Comparison of ENCODE assay signal across 8 cellular contexts in genomic region chr14:77040309-77040994, GRCh38. TPM values are rescaled to one million over a fixed set of nuclear protein-coding genes. Genes with fewer than 3 reads are reported as not detected.
A peak's percentile ranks its signal among the peaks of the same experiment; 100 is the strongest.
DNase-seq lines count a peak whose midpoint lies in the region; ATAC-seq and TF ChIP-seq lines count a peak whose summit lies in the region.

No MANE protein-coding gene starts in this region.

- peaks cover 38% of the 10 kb centered on the region for H3K4me1 ChIP-seq in Caco-2
- H3K4me1 ChIP-seq in OCI-LY7 (ENCODE audit: insufficient read depth, low read length, poor library complexity, severe bottlenecking), result peaks cover 85% of the 10 kb centered on the region
- H3K4me1 ChIP-seq in mucosa of rectum (ENCODE audit: control insufficient read depth in 2 of 2, insufficient read depth in 2 of 2, low read length in 2 of 2), result peaks cover 56 to 66% of the 10 kb centered on the region in 2 donors

- H3K79me2 ChIP-seq in OCI-LY7 (ENCODE audit: insufficient read depth, low read depth, low read length), result no peaks in the 10 kb centered on the region

- H3K9me2 ChIP-seq in OCI-LY7 (ENCODE audit: insufficient read depth, low read length), result no peaks in the 10 kb centered on the region

- no peaks in the 10 kb centered on the region for H4K20me1 ChIP-seq in OCI-LY7 (ENCODE audit: insufficient read depth, low read length)

- H3K4me3 ChIP-seq in Caco-2 (ENCODE audit: low read depth, low read length) (peak overlapping the region; percentile 39), OCI-LY7 (ENCODE audit: low read depth, low read length, poor library complexity, severe bottlenecking) (peak overlapping the region; percentile 61), mucosa of rectum (ENCODE audit: low read length in 2 of 2) (peak overlapping the region; percentile 59 to 65)

- TF ChIP-seq CTCF in Caco-2 (IDR thresholded peaks at IDR 0.05; ENCODE audit: insufficient read depth in 1 of 2, low read depth in 1 of 2, low read length in 1 of 2, severe bottlenecking in 1 of 2, unreplicated experiment in 1 of 2) (no peak), OCI-LY7 (conservative IDR thresholded peaks at IDR 0.05; ENCODE audit: low read length) (no peak)

- H3K36me3 Mint-ChIP-seq in Caco-2 (ENCODE audit: insufficient read depth, unreplicated experiment), result no peaks in the 10 kb centered on the region
- H3K36me3 Mint-ChIP-seq in IgD-negative memory B cell, result no peaks in the 10 kb centered on the region

- no TSS peak for BruUV-seq in Caco-2 (replicated peaks; lab: Mats Ljungman, UMichigan)
- BruUV-seq in OCI-LY7 (replicated peaks; lab: Mats Ljungman, UMichigan), result TSS peak; percentile 81

- peak overlapping the region; percentile 81 for H3K4me2 ChIP-seq in OCI-LY7 (ENCODE audit: low read length)

- H3K27ac ChIP-seq in OCI-LY7 (ENCODE audit: low read depth, low read length, poor library complexity, severe bottlenecking), result peak overlapping the region; percentile 96
- peak overlapping the region; percentile 88 to 95 for H3K27ac ChIP-seq in mucosa of rectum (ENCODE audit: low read depth in 2 of 2, low read length in 2 of 2)

- H3K27me3 Mint-ChIP-seq in Caco-2 (ENCODE audit: insufficient read depth, unreplicated experiment), result no peaks in the 10 kb centered on the region
- H3K27me3 Mint-ChIP-seq in IgD-negative memory B cell, result no peaks in the 10 kb centered on the region

- peak; percentile 58 for ATAC-seq in GM21576 (IDR thresholded peaks at IDR 0.05; ENCODE audit: unreplicated experiment)

- intact Hi-C loops in Caco-2 (cut with micrococcal nuclease; ENCODE audit: unreplicated experiment) (loop anchor here (1.0 to 5.0 kb wide), 2 partner anchors 17 to 73 kb away; no protein-coding TSS in a partner anchor), OCI-LY7 (cut with micrococcal nuclease; ENCODE audit: unreplicated experiment) (loop anchor here (1.0 kb wide), 2 partner anchors 12 to 84 kb away; partner anchors contain the start of gene IRF2BPL)

- H3K9ac ChIP-seq in mucosa of rectum (ENCODE audit: low read depth in 1 of 2, low read length in 2 of 2), result peak overlapping the region; percentile 48 to 68

- H3K27ac Mint-ChIP-seq in Caco-2 (ENCODE audit: unreplicated experiment) (peak overlapping the region; percentile 83), IgD-negative memory B cell (peak overlapping the region; percentile 93 to 98 (median 96))

- peaks cover 50% of the 10 kb centered on the region for H3K4me1 Mint-ChIP-seq in Caco-2 (ENCODE audit: low read depth, unreplicated experiment)
- H3K4me1 Mint-ChIP-seq in IgD-negative memory B cell, result peaks cover 35 to 54% (median 50%) of the 10 kb centered on the region in 3 donors

- H3K4me3 Mint-ChIP-seq in Caco-2 (ENCODE audit: unreplicated experiment) (peak overlapping the region; percentile 80), IgD-negative memory B cell (peak overlapping the region; percentile 79 to 95 (median 90))

- TF ChIP-seq POLR2A in erythroblast (IDR thresholded peaks at IDR 0.05; ENCODE audit: low read length), result peak; percentile 19

- no peaks in the 10 kb centered on the region for H3K27me3 ChIP-seq in Caco-2 (replicated peaks; ENCODE audit: control insufficient read depth, insufficient read depth, low read length)
- no peaks in the 10 kb centered on the region for H3K27me3 ChIP-seq in mucosa of rectum (ENCODE audit: control insufficient read depth in 2 of 2, insufficient read depth in 2 of 2, low read length in 2 of 2)

- peak overlapping the region; percentile 71 for H2AFZ ChIP-seq in OCI-LY7 (ENCODE audit: low read length)

- DNase-seq in Caco-2 (peak; percentile 75 to 81), OCI-LY7 (ENCODE audit: low spot score) (peak; percentile 94), activated T-cell treated with anti-CD3 and anti-CD28 coated beads for 4 hours (peak; percentile 94), erythroblast (lab: John Stamatoyannopoulos, UW) (peak; percentile 100)
- peak; percentile 90 to 96 for DNase-seq in stimulated activated CD8-positive, alpha-beta memory T cell treated with anti-CD3 and anti-CD28 coated beads, Interleukin-4, amount 100 ng/mL, for 4 hours (ENCODE audit: low read depth in 2 of 2, low spot score in 1 of 2)

- POLR2A ChIA-PET in Caco-2 (lab: Charles Lee), result interaction anchor here (1.1 kb wide), 1 partner anchor 78 kb away, joined by 3 read pairs; no protein-coding TSS in a partner anchor
- POLR2A ChIA-PET in OCI-LY7 (lab: Charles Lee), result interaction anchor here (0.5 to 4.3 kb wide), 4 partner anchors 10 to 87 kb away, joined by 3 to 56 read pairs (median 6); partner anchors contain the start of gene IRF2BPL

- CTCF ChIA-PET in Caco-2 (lab: Charles Lee) (interaction anchor here (0.6 to 1.5 kb wide), 6 partner anchors 13 to 764 kb away, joined by 3 to 7 read pairs (median 4); no protein-coding TSS in a partner anchor), OCI-LY7 (lab: Charles Lee; ENCODE audit: unreplicated experiment) (no interaction called here)

- H3K9me3 Mint-ChIP-seq in Caco-2 (ENCODE audit: unreplicated experiment) (no peaks in the 10 kb centered on the region), IgD-negative memory B cell (no peaks in the 10 kb centered on the region)

- H3K9me3 ChIP-seq in Caco-2, result no peaks in the 10 kb centered on the region
- no peaks in the 10 kb centered on the region for H3K9me3 ChIP-seq in OCI-LY7 (ENCODE audit: low read length)
- no peaks in the 10 kb centered on the region for H3K9me3 ChIP-seq in mucosa of rectum (ENCODE audit: control insufficient read depth in 2 of 2, low read length in 2 of 2)

- H3K36me3 ChIP-seq in Caco-2 (ENCODE audit: control insufficient read depth, insufficient read depth, low read length) (no peaks in the 10 kb centered on the region), OCI-LY7 (ENCODE audit: insufficient read depth, low read length) (no peaks in the 10 kb centered on the region), mucosa of rectum (ENCODE audit: control insufficient read depth in 2 of 2, insufficient read depth in 2 of 2, low read length in 2 of 2) (no peaks in the 10 kb centered on the region)

RNA-seq across cellular contexts. Expression of gene IRF2BPL, which starts 11.9 kb away (rescaled TPM):
- 24.1 and 24.7 TPM in 2 replicates for total RNA-seq in Caco-2 (2022)
- polyA plus RNA-seq in IgD-negative memory B cell, result 2.6 TPM
- 18.8 and 25.8 TPM in 2 replicates for total RNA-seq in OCI-LY7 (2014; rRNA removed; shearing (Covaris generic))
- total RNA-seq in OCI-LY7 (2022), result 23.7 and 23.8 TPM in 2 replicates

RNA-seq across cellular contexts. Expression of gene CIPC, which starts 57.6 kb away (rescaled TPM):
- 12.8 and 15.4 TPM in 2 replicates for total RNA-seq in Caco-2 (2022)
- 14.7 TPM for polyA plus RNA-seq in IgD-negative memory B cell
- total RNA-seq in OCI-LY7 (2014; rRNA removed; shearing (Covaris generic)), result 31.7 and 43.4 TPM in 2 replicates
- total RNA-seq in OCI-LY7 (2022), result 20.9 and 24.1 TPM in 2 replicates

Comparison
In these comparisons a context has a peak if more than half of its experiments do, and no peak if none do; other contexts are left out.
1. Peak in every context shown above with its lines: DNase-seq, ATAC-seq, H3K4me3 ChIP-seq and H3K27ac ChIP-seq.